Comparison of ENCODE assay signal across 1 cellular context in genomic region chr20:63167026-63167917, GRCh38.
TF ChIP-seq lines count a peak whose summit lies in the region.

No MANE protein-coding gene starts in this region.

TF ChIP-seq in H1, 55 proteins besides CTCF, POLR2A, EP300 and RAD21:
- 0 out of 2 replicates have a peak, but pooled peaks have one; percentile 16 for TF ChIP-seq TAF1 (IDR thresholded peaks at IDR 0.05; ENCODE audit: low read depth, low read length)
- TF ChIP-seq KDM5A (IDR thresholded peaks at IDR 0.05; ENCODE audit: low read length) = no peak
- 0 out of 2 replicates have a peak, but pooled peaks have one; percentile 45 for TF ChIP-seq RBBP5 (IDR thresholded peaks at IDR 0.05; ENCODE audit: borderline replicate concordance, low read depth, low read length)
- TF ChIP-seq ASH2L (IDR thresholded peaks at IDR 0.05; ENCODE audit: low read length) = peak; percentile 66
- peak; percentile 22; the same call in 1 of the 2 replicates for TF ChIP-seq EGR1 (IDR thresholded peaks at IDR 0.05; ENCODE audit: borderline replicate concordance, low read depth, low read length)
- no peak for TF ChIP-seq RFX5 (IDR thresholded peaks at IDR 0.05; ENCODE audit: borderline replicate concordance, low read depth, low read length)
- no peak for TF ChIP-seq POLR2AphosphoS5 (IDR thresholded peaks at IDR 0.05; ENCODE audit: low read depth, low read length)
- TF ChIP-seq EZH2 (IDR thresholded peaks at IDR 0.05; ENCODE audit: low read depth, low read length, severe bottlenecking) = peak; percentile 27
- no peak for TF ChIP-seq HDAC2 (IDR thresholded peaks at IDR 0.05; ENCODE audit: borderline replicate concordance in 1 of 2, low read depth in 2 of 2, low read length in 2 of 2)
